8 cellular contexts compared by ENCODE assay signal in the genomic region with DNA sequence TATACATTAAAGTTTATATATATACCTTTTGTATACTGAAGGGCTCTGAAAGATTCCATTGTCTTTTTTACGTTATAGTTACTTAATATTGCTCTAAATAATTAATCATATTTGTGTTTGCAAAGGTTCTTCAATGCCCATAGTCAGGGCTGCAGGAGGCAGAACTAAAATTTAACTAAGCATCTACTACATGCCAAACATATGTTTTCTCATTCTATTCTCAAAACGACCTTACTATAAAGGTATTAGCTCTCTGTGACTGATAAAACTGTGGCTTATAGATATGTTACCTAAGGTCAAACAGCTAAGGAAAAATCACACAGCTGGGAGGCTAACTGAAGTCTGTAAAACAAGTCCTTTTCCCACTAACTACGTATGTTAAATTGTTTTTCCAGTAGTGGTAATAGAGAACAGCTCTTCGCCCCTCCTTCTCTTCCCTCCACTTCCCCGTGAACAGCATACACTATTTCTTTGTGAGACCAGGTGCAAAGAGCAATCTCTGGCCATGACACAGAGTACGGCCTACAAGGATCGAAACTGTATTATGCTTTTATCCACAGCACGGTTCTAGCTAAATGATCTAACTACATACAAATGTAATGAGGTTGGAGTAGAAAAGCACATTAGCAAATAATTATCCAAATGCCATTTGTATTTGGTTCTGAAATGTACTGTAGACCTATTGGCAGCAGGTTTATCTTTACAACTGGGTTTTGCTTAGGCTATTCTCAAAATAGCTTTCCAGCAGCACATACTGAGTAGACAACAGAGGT. TPM values are rescaled to one million over a fixed set of nuclear protein-coding genes. Genes with fewer than 3 reads are reported as not detected.
DNase-seq lines count a peak whose midpoint lies in the region; ATAC-seq lines count a peak whose summit lies in the region.

No MANE protein-coding gene starts in this region.

- ATAC-seq in left colon (peak; percentile 53), GM19351 (IDR thresholded peaks at IDR 0.05; ENCODE audit: unreplicated experiment) (no peak)

- intact Hi-C loops in left colon (cut with DNase I, micrococcal nuclease): no loop called here

- peak overlapping the region; percentile 91 for H3K9ac ChIP-seq in adipocyte (ENCODE audit: low read length)

- H3K36me3 ChIP-seq in adipocyte (ENCODE audit: control insufficient read depth, insufficient read depth, low read length, severe bottlenecking): no peaks in the 10 kb centered on the region

- peak overlapping the region; percentile 38 for H3K27ac ChIP-seq in temporal lobe (ENCODE audit: low read depth, low read length)

- no peaks in the 10 kb centered on the region for H3K9me3 ChIP-seq in adipocyte (ENCODE audit: control insufficient read depth, low read length)

- H3K4me3 ChIP-seq in adipocyte (ENCODE audit: low read length): peak overlapping the region; percentile 90

- no peaks in the 10 kb centered on the region for H3K27me3 ChIP-seq in adipocyte (replicated peaks; ENCODE audit: control insufficient read depth, insufficient read depth, low read length)

- H3K4me1 ChIP-seq in adipocyte (ENCODE audit: control insufficient read depth, insufficient read depth, low read length): peaks cover 21% of the 10 kb centered on the region

- peak; percentile 3 for DNase-seq in Ammon's horn (ENCODE audit: low spot score)
- peak; percentile 5 for DNase-seq in HK-2 (ENCODE audit: unreplicated experiment)
- no peak for DNase-seq in adipocyte (ENCODE audit: low read depth)
- DNase-seq in left colon: peak; percentile 12 to 38
- DNase-seq in pons (ENCODE audit: low spot score): no peak
- DNase-seq in NCI-H1436 treated with DMSO at 0.1 percent for 48 hours (lab: John Stamatoyannopoulos, UW): no peak

RNA-seq across cellular contexts. Expression of a gene that starts 1.7 kb away (rescaled TPM):
- total RNA-seq in left colon: 10 to 100 TPM; 40.2 to 49.8 TPM
- 35.2 TPM for total RNA-seq in temporal lobe

RNA-seq across cellular contexts. Expression of a gene that starts 45.1 kb away (rescaled TPM):
- 10 to 100 TPM; 25.7 to 33.7 TPM for total RNA-seq in left colon
- total RNA-seq in temporal lobe: 30.0 TPM

Comparison
In these comparisons a context has a peak if more than half of its experiments do, and no peak if none do; other contexts are left out.
1. DNase-seq: peak in Ammon's horn (single experiment), HK-2 (single experiment) and left colon (2 of 2); none in adipocyte (single experiment), pons (single experiment) and NCI-H1436 treated with DMSO at 0.1 percent for 48 hours (single experiment).